In genomic region chr3:4776399-4776979, GRCh38 we compare ENCODE assay signal across 11 cellular contexts.
DNase-seq lines count a peak whose midpoint lies in the region; ATAC-seq and TF ChIP-seq lines count a peak whose summit lies in the region.
"Had no signal": no experiment of that assay in that cellular context is flagged by ENCODE, and none has a peak within 500 bp of the region (broad histone marks: within the 10 kb centered on the region; RNA-seq: fewer than 3 reads in every experiment).

No MANE protein-coding gene starts in this region.

- no peaks in the 10 kb centered on the region for H3K27me3 Mint-ChIP-seq in CD4-positive, alpha-beta T cell

- H3K27ac Mint-ChIP-seq in CD4-positive, alpha-beta T cell: no peak overlapping the region

- H3K4me3 Mint-ChIP-seq in CD4-positive, alpha-beta T cell: no peak overlapping the region

- H4K20me1 ChIP-seq in hepatocyte (ENCODE audit: insufficient read depth, poor library complexity, severe bottlenecking): no peaks in the 10 kb centered on the region
- H4K20me1 ChIP-seq in Karpas-422 (ENCODE audit: insufficient read depth, low read depth, low read length): no peaks in the 10 kb centered on the region

- intact Hi-C loops in CD4-positive, alpha-beta T cell (cut with DNase I, micrococcal nuclease): no loop called here

- 79% methylated on average over 4 of the region's 4 CpGs for WGBS in hepatocyte (ENCODE audit: low lambda C conversion rate, missing lambda C conversion rate)

- H3K27me3 ChIP-seq in hepatocyte (no peaks in the 10 kb centered on the region), Karpas-422 (ENCODE audit: low read length) (no peaks in the 10 kb centered on the region)
- H3K27me3 ChIP-seq in CD4-positive, alpha-beta T cell (ENCODE audit: control insufficient read depth, insufficient read depth, low read length): no peaks in the 10 kb centered on the region

- no peak for DNase-seq in hepatocyte (ENCODE audit: low spot score)
- DNase-seq in Karpas-422: no peak
- no peak for DNase-seq in CD4-positive, alpha-beta T cell
- no peak for DNase-seq in effector CD8-positive, alpha-beta T cell (lab: John Stamatoyannopoulos, UW)
- no peak for DNase-seq in GOT3 (lab: John Stamatoyannopoulos, UW)
- DNase-seq: activated CD8-positive, alpha-beta memory T cell treated with anti-CD3 and anti-CD28 coated beads, Interleukin-2, amount 50 U/mL, for 48 hours; NCI-H146; stimulated activated CD4-positive, alpha-beta T cell treated with anti-CD3 and anti-CD28 coated beads, Interleukin-12 subunit alpha, Interleukin-12 subunit beta, amount 100 ng/mL, for 4 hours had no signal

- no peaks in the 10 kb centered on the region for H3K9me2 ChIP-seq in hepatocyte (replicated peaks; ENCODE audit: insufficient read depth)
- H3K9me2 ChIP-seq in Karpas-422 (replicated peaks; ENCODE audit: insufficient read depth, low read length): no peaks in the 10 kb centered on the region

- H3K9ac ChIP-seq in Karpas-422 (ENCODE audit: low read length): no peak overlapping the region

- H3K9me3 Mint-ChIP-seq in CD4-positive, alpha-beta T cell: no peaks in the 10 kb centered on the region

- H3K9me3 ChIP-seq in hepatocyte (ENCODE audit: low read depth): no peaks in the 10 kb centered on the region
- H3K9me3 ChIP-seq in Karpas-422 (ENCODE audit: low read length): no peaks in the 10 kb centered on the region
- no peaks in the 10 kb centered on the region for H3K9me3 ChIP-seq in CD4-positive, alpha-beta T cell (ENCODE audit: control insufficient read depth, low read length)

- no peaks in the 10 kb centered on the region for H3K4me1 Mint-ChIP-seq in CD4-positive, alpha-beta T cell (ENCODE audit: low read depth)

- H3K36me3 ChIP-seq in hepatocyte (replicated peaks; ENCODE audit: insufficient read depth, low read depth): no peaks in the 10 kb centered on the region
- no peaks in the 10 kb centered on the region for H3K36me3 ChIP-seq in Karpas-422 (ENCODE audit: insufficient read depth, low read length)

- ATAC-seq in GM18511 (IDR thresholded peaks at IDR 0.05; ENCODE audit: unreplicated experiment) (peak; percentile 42), GM21447 (IDR thresholded peaks at IDR 0.05; ENCODE audit: unreplicated experiment) (peak; percentile 46), HG03460 (IDR thresholded peaks at IDR 0.05; ENCODE audit: unreplicated experiment) (peak; percentile 35)
- ATAC-seq in CD4-positive, alpha-beta T cell (ENCODE audit: poor library complexity): no peak

- no peak overlapping the region for H3K4me3 ChIP-seq in hepatocyte
- no peak overlapping the region for H3K4me3 ChIP-seq in Karpas-422 (ENCODE audit: low read length)

- H3K4me1 ChIP-seq in hepatocyte (ENCODE audit: insufficient read depth) (peaks cover 8% of the 10 kb centered on the region), Karpas-422 (ENCODE audit: low read length) (no peaks in the 10 kb centered on the region)

- no peak for TF ChIP-seq CTCF in hepatocyte (IDR thresholded peaks at IDR 0.05; ENCODE audit: poor library complexity)
- TF ChIP-seq CTCF in CD4-positive, alpha-beta T cell (IDR thresholded peaks at IDR 0.05): no peak

- H3K27ac ChIP-seq in hepatocyte (peak overlapping the region; percentile 69), Karpas-422 (ENCODE audit: low read length) (no peak overlapping the region)
- no peak overlapping the region for H3K27ac ChIP-seq in CD4-positive, alpha-beta T cell (ENCODE audit: low read depth, low read length)

- CTCF ChIA-PET in CD4-positive, alpha-beta T cell (lab: Charles Lee): no interaction called here

- no peaks in the 10 kb centered on the region for H3K79me2 ChIP-seq in hepatocyte
- no peaks in the 10 kb centered on the region for H3K79me2 ChIP-seq in Karpas-422 (ENCODE audit: low read length)

- H2AFZ ChIP-seq in hepatocyte: no peak overlapping the region
- H2AFZ ChIP-seq in Karpas-422 (ENCODE audit: low read length): no peak overlapping the region

- H3K36me3 Mint-ChIP-seq in CD4-positive, alpha-beta T cell (ENCODE audit: low read depth): peaks cover 89% of the 10 kb centered on the region

- H3K4me2 ChIP-seq in hepatocyte (no peak overlapping the region), Karpas-422 (ENCODE audit: low read depth, low read length, poor library complexity, severe bottlenecking) (no peak overlapping the region)

- POLR2A ChIA-PET in CD4-positive, alpha-beta T cell (lab: Charles Lee): no interaction called here
